In the genomic region with DNA sequence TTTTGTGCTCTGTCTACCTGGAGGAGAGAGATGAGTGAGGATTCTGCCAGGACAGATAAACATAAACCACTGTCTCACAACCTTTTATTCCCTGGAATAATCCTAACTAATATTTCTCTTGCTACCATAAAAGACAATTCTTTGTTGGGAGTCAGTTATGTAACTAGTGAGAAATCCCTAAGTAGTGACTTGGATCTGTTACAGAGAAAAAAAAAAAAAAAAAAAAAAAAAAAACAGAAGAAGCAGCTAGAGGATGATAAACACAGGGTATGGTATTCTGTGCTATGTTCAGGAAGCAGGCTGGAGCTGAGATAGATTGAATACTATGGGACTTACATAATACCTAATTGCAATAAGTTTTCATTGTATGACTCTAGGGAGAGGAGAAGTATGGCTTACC, we compare ENCODE assay signal across 15 cellular contexts.
A peak's percentile ranks its signal among the peaks of the same experiment; 100 is the strongest.
DNase-seq lines count a peak whose midpoint lies in the region; ATAC-seq and TF ChIP-seq lines count a peak whose summit lies in the region.
"Had no signal": no experiment of that assay in that cellular context is flagged by ENCODE, and none has a peak within 500 bp of the region (broad histone marks: within the 10 kb centered on the region; RNA-seq: fewer than 3 reads in every experiment).

No MANE protein-coding gene starts in this region.

- no peak for DNase-seq in dorsolateral prefrontal cortex
- peak; percentile 45 for DNase-seq in superior temporal gyrus (ENCODE audit: extremely low spot score)
- DNase-seq in activated effector memory CD4-positive, alpha-beta T cell treated with Interleukin-2 at 50 U/mL for 16 hours = no peak
- no peak for DNase-seq in occipital lobe (lab: John Stamatoyannopoulos, UW)
- DNase-seq: AML-193; Caco-2; CD4-positive, alpha-beta T cell; GDM1; HFFc6; IMR-90 had no signal

- intact Hi-C loops in dorsolateral prefrontal cortex (cut with DNase I) = no loop called here

- H3K27ac ChIP-seq in angular gyrus (ENCODE audit: low read depth, low read length) = peak overlapping the region; percentile 37
- H3K27ac ChIP-seq in dorsolateral prefrontal cortex = peak overlapping the region in 48 of 59 donors; percentile 2 to 90 (median 59)
- H3K27ac ChIP-seq: C4-2B had no signal

- no peak for TF ChIP-seq CTCF in dorsolateral prefrontal cortex (IDR thresholded peaks at IDR 0.05 in 54 of 56, conservative IDR thresholded peaks at IDR 0.05 in 2 of 56; ENCODE audit: low read depth in 1 of 56, partially characterized antibody in 56 of 56)

- H3K27me3 ChIP-seq in dorsolateral prefrontal cortex = no peaks in the 10 kb centered on the region

- H3K4me3 ChIP-seq in dorsolateral prefrontal cortex = no peak overlapping the region
- H3K4me3 ChIP-seq: GM23338 had no signal

- ATAC-seq in GM21390 (IDR thresholded peaks at IDR 0.05; ENCODE audit: unreplicated experiment) = no peak
- ATAC-seq: GM23338, HCT116 had no signal
